In genomic region chr22:37077802-37078448, GRCh38 we compare ENCODE assay signal across 1 cellular context.
TF ChIP-seq lines count a peak whose summit lies in the region.

No MANE protein-coding gene starts in this region.

TF ChIP-seq in H1, 55 proteins besides CTCF, POLR2A, EP300 and RAD21:
- TF ChIP-seq ATF2 (IDR thresholded peaks at IDR 0.05; ENCODE audit: low read length) (no peak), USF2 (IDR thresholded peaks at IDR 0.05; ENCODE audit: low read length) (peak; percentile 15; the same call in 1 of the 2 replicates), CHD2 (IDR thresholded peaks at IDR 0.05; ENCODE audit: low read length) (no peak), NANOG (IDR thresholded peaks at IDR 0.05; ENCODE audit: insufficient read depth, low read depth, low read length, poor library complexity, severe bottlenecking) (no peak), SIRT6 (IDR thresholded peaks at IDR 0.05; ENCODE audit: low read length) (no peak), ZNF274 (IDR thresholded peaks at IDR 0.05; ENCODE audit: borderline replicate concordance, extremely low read depth, low read length) (no peak), KDM1A (IDR thresholded peaks at IDR 0.05; ENCODE audit: borderline replicate concordance, low read length) (no peak), RNF2 (IDR thresholded peaks at IDR 0.05; ENCODE audit: borderline replicate concordance, low read depth, low read length, missing control alignments, poor library complexity, severe bottlenecking) (no peak), TBP (IDR thresholded peaks at IDR 0.05; ENCODE audit: low read depth, low read length) (0 out of 2 replicates have a peak, but pooled peaks have one; percentile 13), BCL11A (IDR thresholded peaks at IDR 0.05; ENCODE audit: low read depth in 2 of 2, low read length in 2 of 2) (no peak), CEBPB (IDR thresholded peaks at IDR 0.05; ENCODE audit: low read depth, low read length) (no peak), EZH2 (IDR thresholded peaks at IDR 0.05; ENCODE audit: low read depth, low read length, severe bottlenecking) (no peak), SAP30 (IDR thresholded peaks at IDR 0.05; ENCODE audit: insufficient read depth, insufficient replicate concordance, low read length) (no peak), YY1 (IDR thresholded peaks at IDR 0.05; ENCODE audit: low read depth, low read length) (peak; percentile 59; the same call in 1 of the 2 replicates), SRF (IDR thresholded peaks at IDR 0.05; ENCODE audit: low read depth, low read length) (no peak), MAFK (IDR thresholded peaks at IDR 0.05; ENCODE audit: low read depth, low read length) (no peak), ATF3 (IDR thresholded peaks at IDR 0.05; ENCODE audit: insufficient read depth, low read depth, low read length) (no peak), KDM4A (IDR thresholded peaks at IDR 0.05; ENCODE audit: low read depth, low read length, severe bottlenecking) (no peak), POLR2AphosphoS5 (IDR thresholded peaks at IDR 0.05; ENCODE audit: low read depth, low read length) (no peak), TAF1 (IDR thresholded peaks at IDR 0.05; ENCODE audit: low read depth, low read length) (no peak), SUZ12 (IDR thresholded peaks at IDR 0.05; ENCODE audit: low read length) (no peak)
